Comparison of ENCODE assay signal across 26 cellular contexts in genomic region chr9:78303377-78304062, GRCh38.
"Had no signal": no experiment of that assay in that cellular context is flagged by ENCODE, and none has a peak within 500 bp of the region (broad histone marks: within the 10 kb centered on the region; RNA-seq: fewer than 3 reads in every experiment).

No MANE protein-coding gene starts in this region.

- H3K9ac ChIP-seq: neural progenitor cell had no signal

- H3K4me3 ChIP-seq: breast epithelium, esophagus muscularis mucosa, heart right ventricle, lower lobe of right lung, neural progenitor cell, SJSA1, tibial nerve had no signal

- H2AFZ ChIP-seq: neural progenitor cell had no signal

- H3K27me3 ChIP-seq: foreskin keratinocyte, neural progenitor cell, SJSA1 had no signal

- H3K27ac Mint-ChIP-seq: activated T-helper 1 cell treated with anti-CD3 and anti-CD28 coated beads, Interleukin-12 subunit alpha, Interleukin-12 subunit beta, Interleukin-2, Interleukin-4 antibody, amounts not matched to agents 30 ng/mL and 10 ng/mL and 1 ng/mL, durations not matched to agents 14 hours and 24 hours and 36 hours; dendritic cell treated with granulocyte-macrophage colony-stimulating factor and Interleukin-4, amounts not matched to agents 40 ng/mL and 50 ng/mL, for 4 days; endodermal cell; natural killer cell; neural progenitor cell had no signal

- ATAC-seq: foreskin keratinocyte, lower lobe of right lung, natural killer cell, right cardiac atrium had no signal

- H3K9me3 ChIP-seq: breast epithelium, esophagus muscularis mucosa, heart right ventricle, lower lobe of right lung, SJSA1, tibial nerve had no signal

- H3K36me3 ChIP-seq: breast epithelium, heart right ventricle, WERI-Rb-1 had no signal

- H3K4me1 ChIP-seq: breast epithelium, neural progenitor cell, SJSA1 had no signal

- H3K36me3 Mint-ChIP-seq: natural killer cell had no signal

- H3K9me3 Mint-ChIP-seq: activated T-helper 1 cell treated with anti-CD3 and anti-CD28 coated beads, Interleukin-12 subunit alpha, Interleukin-12 subunit beta, Interleukin-2, Interleukin-4 antibody, amounts not matched to agents 30 ng/mL and 10 ng/mL and 1 ng/mL, durations not matched to agents 14 hours and 24 hours and 36 hours; dendritic cell treated with granulocyte-macrophage colony-stimulating factor and Interleukin-4, amounts not matched to agents 40 ng/mL and 50 ng/mL, for 4 days; endodermal cell; natural killer cell; neural progenitor cell had no signal

- H3K4me1 Mint-ChIP-seq: natural killer cell had no signal

- H3K4me2 ChIP-seq: neural progenitor cell had no signal

- H3K4me3 Mint-ChIP-seq: activated T-helper 1 cell treated with anti-CD3 and anti-CD28 coated beads, Interleukin-12 subunit alpha, Interleukin-12 subunit beta, Interleukin-2, Interleukin-4 antibody, amounts not matched to agents 30 ng/mL and 10 ng/mL and 1 ng/mL, durations not matched to agents 14 hours and 24 hours and 36 hours; dendritic cell treated with granulocyte-macrophage colony-stimulating factor and Interleukin-4, amounts not matched to agents 40 ng/mL and 50 ng/mL, for 4 days; endodermal cell; natural killer cell; neural progenitor cell had no signal

- H3K27ac ChIP-seq: breast epithelium, esophagus muscularis mucosa, foreskin keratinocyte, heart right ventricle, lower lobe of right lung, neural progenitor cell, SJSA1, tibial nerve, WERI-Rb-1 had no signal

- DNase-seq: activated CD4-positive, alpha-beta T cell treated with anti-CD3 and anti-CD28 coated beads, Interleukin-2, amount 50 U/mL, for 1 hour; activated CD4-positive, CD25-positive, alpha-beta regulatory T cell treated with anti-CD3 and anti-CD28 coated beads, Interleukin-2, amount 50 U/mL, for 72 hours; activated effector memory CD4-positive, alpha-beta T cell treated with anti-CD3 and anti-CD28 coated beads, Interleukin-2, amount 50 U/mL, for 16 hours; activated T-cell treated with anti-CD3 and anti-CD28 coated beads, Interleukin-2, amount 50 U/mL, for 1 hour; amygdala; central memory CD4-positive, alpha-beta T cell; endodermal cell; foreskin keratinocyte; heart right ventricle; lower lobe of right lung; mesendoderm; natural killer cell; occipital lobe; posterior cingulate gyrus; right cardiac atrium; stimulated activated CD4-positive, alpha-beta T cell treated with anti-CD3 and anti-CD28 coated beads, Interleukin-2, amount 100 ng/mL, for 48 hours; stimulated activated naive CD4-positive, alpha-beta T cell treated with Interleukin-2 at 50 U/mL for 16 hours; T-helper 9 cell; WERI-Rb-1 had no signal
